11 cellular contexts compared by ENCODE assay signal in genomic region chr22:45290410-45290936, GRCh38. TPM values are rescaled to one million over a fixed set of nuclear protein-coding genes. Genes with fewer than 3 reads are reported as not detected.
DNase-seq lines count a peak whose midpoint lies in the region; ATAC-seq and TF ChIP-seq lines count a peak whose summit lies in the region.
"Had no signal": no experiment of that assay in that cellular context is flagged by ENCODE, and none has a peak within 500 bp of the region (broad histone marks: within the 10 kb centered on the region; RNA-seq: fewer than 3 reads in every experiment).

No MANE protein-coding gene starts in this region.

- no peaks in the 10 kb centered on the region for H3K4me1 ChIP-seq in mammary epithelial cell (ENCODE audit: insufficient read depth, low read length)

- TF ChIP-seq CTCF in mammary epithelial cell (conservative IDR thresholded peaks at IDR 0.05 in 1 of 2, IDR thresholded peaks at IDR 0.05 in 1 of 2; ENCODE audit: extremely low read depth in 1 of 2, insufficient read depth in 1 of 2, low read depth in 1 of 2, low read length in 2 of 2) = no peak

- ATAC-seq in HG03196 (IDR thresholded peaks at IDR 0.05; ENCODE audit: unreplicated experiment) (no peak), GM18870 (IDR thresholded peaks at IDR 0.05; ENCODE audit: unreplicated experiment) (no peak), GM21367 (IDR thresholded peaks at IDR 0.05; ENCODE audit: unreplicated experiment) (no peak)
- ATAC-seq: lower lobe of right lung had no signal

- no peaks in the 10 kb centered on the region for H3K27me3 ChIP-seq in mammary epithelial cell (ENCODE audit: insufficient read depth, low read length)

- no peak overlapping the region for H3K4me2 ChIP-seq in mammary epithelial cell (ENCODE audit: insufficient read depth, low read depth, low read length)

- WGBS in mammary epithelial cell (ENCODE audit: low coverage, missing lambda C conversion rate) = 38% methylated on average over 18 of the region's 18 CpGs

- H3K27ac ChIP-seq in mammary epithelial cell (ENCODE audit: insufficient read depth, low read depth, low read length) = no peak overlapping the region
- H3K27ac ChIP-seq: lower lobe of right lung had no signal

- no peaks in the 10 kb centered on the region for H4K20me1 ChIP-seq in mammary epithelial cell (ENCODE audit: insufficient read depth, low read length)

- H2AFZ ChIP-seq in mammary epithelial cell (ENCODE audit: low read depth, low read length) = no peak overlapping the region

- H3K9me3 ChIP-seq in mammary epithelial cell (replicated peaks; ENCODE audit: insufficient read depth, low read length) = no peaks in the 10 kb centered on the region
- H3K9me3 ChIP-seq: lower lobe of right lung had no signal

- in situ Hi-C loops in mammary epithelial cell (cut with MboI; ENCODE audit: low sequenced_read_pairs in 2 of 2) = no loop called here

- no TSS peak for BruUV-seq in mammary epithelial cell (replicated peaks; lab: Mats Ljungman, UMichigan)

- DNase-seq in D341Med (ENCODE audit: low spot score) (peak; percentile 59), NCI-H187 treated with DMSO at 0.1 percent for 48 hours (lab: John Stamatoyannopoulos, UW) (peak; percentile 2), mammary epithelial cell (peak; percentile 67), myocyte (ENCODE audit: low read depth) (peak; percentile 92), SIG-M5 (lab: John Stamatoyannopoulos, UW) (no peak)
- DNase-seq: lower lobe of right lung had no signal

- dilution Hi-C loops in mammary epithelial cell (cut with HindIII; ENCODE audit: low sequenced_read_pairs) = no loop called here

- no peak overlapping the region for H3K9ac ChIP-seq in mammary epithelial cell (ENCODE audit: insufficient read depth, low read length)

- no peaks in the 10 kb centered on the region for H3K36me3 ChIP-seq in mammary epithelial cell (ENCODE audit: insufficient read depth, low read length)
- H3K36me3 ChIP-seq: lower lobe of right lung had no signal

- intact Hi-C loops in mammary epithelial cell (cut with micrococcal nuclease) = no loop called here

- no peaks in the 10 kb centered on the region for H3K79me2 ChIP-seq in mammary epithelial cell (ENCODE audit: insufficient read depth, low read length)

- no peak overlapping the region for H3K4me3 ChIP-seq in mammary epithelial cell (replicated peaks in 1 of 3; ENCODE audit: insufficient read depth in 1 of 3, low read depth in 2 of 3, low read length in 3 of 3)
- H3K4me3 ChIP-seq: lower lobe of right lung had no signal

- CTCF ChIA-PET in mammary epithelial cell (lab: Charles Lee; ENCODE audit: low non-redundant PET) = no interaction called here

RNA-seq across cellular contexts. Expression of gene UPK3A, which starts 5.7 kb away (rescaled TPM):
- not detected for total RNA-seq in mammary epithelial cell
- polyA plus RNA-seq in mammary epithelial cell = not detected
- polyA minus RNA-seq in mammary epithelial cell = not detected
- total RNA-seq in myocyte = not detected in 2 replicates
- polyA plus RNA-seq in myocyte (2012) = not detected
- total RNA-seq: lower lobe of right lung; T-helper 2 cell treated with Interferon-gamma antibody and Interleukin-4, amounts not matched to agents 100 ng/mL and 5 ng/mL, for 36 hours had no signal
- polyA plus RNA-seq: adipose tissue had no signal

RNA-seq across cellular contexts. Expression of gene FAM118A, which starts 19.3 kb away (rescaled TPM):
- total RNA-seq in mammary epithelial cell (10 to 100 TPM; 17.2 to 22.2 TPM), myocyte (12.3 and 12.7 TPM in 2 replicates)
- polyA plus RNA-seq in mammary epithelial cell = 14.5 TPM
- polyA minus RNA-seq in mammary epithelial cell = 7.3 TPM
- 13.7 TPM for polyA plus RNA-seq in myocyte (2012)

RNA-seq across cellular contexts. Expression of gene KIAA0930, which starts 49.8 kb away (rescaled TPM):
- total RNA-seq in mammary epithelial cell (100 to 1,000 TPM; 164 to 199 TPM), myocyte (32.1 and 49.2 TPM in 2 replicates)
- 175 TPM for polyA plus RNA-seq in mammary epithelial cell
- 219 TPM for polyA minus RNA-seq in mammary epithelial cell
- polyA plus RNA-seq in myocyte (2012) = 54.7 TPM
